ENCODE assay signal across 2 cellular contexts in the genomic region with DNA sequence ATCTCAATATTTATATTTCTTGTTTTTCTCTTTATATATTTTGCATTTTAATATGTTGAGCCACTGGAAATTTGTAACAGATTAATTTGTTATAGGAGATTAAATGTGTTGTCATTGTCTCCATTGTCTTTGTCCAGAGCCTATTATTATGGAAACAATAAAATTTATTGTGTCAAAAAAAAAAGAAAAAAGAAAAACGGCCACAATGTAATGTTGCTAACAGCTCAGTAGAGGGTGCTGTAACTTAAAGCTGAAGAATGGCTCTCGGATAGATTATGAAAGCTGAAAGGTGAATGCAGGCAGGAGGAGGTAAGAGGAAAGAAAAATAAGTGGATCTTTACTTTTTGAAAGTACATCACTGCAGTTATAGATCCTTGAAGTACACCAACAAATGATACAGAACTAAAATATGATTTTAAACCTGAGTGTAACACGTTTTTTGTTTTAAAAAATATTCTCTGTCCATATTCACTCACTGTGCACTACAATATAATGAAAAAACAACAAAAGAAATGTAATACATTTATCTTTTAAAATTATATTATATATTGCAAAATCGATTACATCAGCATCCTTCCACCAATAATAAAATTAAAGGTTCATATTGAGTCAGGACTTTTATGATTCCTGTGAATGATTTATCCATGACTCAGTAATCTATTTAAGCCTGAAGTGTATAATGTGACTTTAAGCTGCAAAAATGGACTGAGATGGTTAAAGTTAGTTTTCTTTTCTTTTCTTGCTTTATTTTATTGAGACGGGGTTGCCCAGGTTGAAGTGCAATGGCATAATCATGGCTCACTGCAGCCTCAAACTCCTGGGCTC.
TF ChIP-seq lines count a peak whose summit lies in the region.
"Not testable (repeated sequence)": the region's sequence is repeated elsewhere in the genome, so short reads cannot be mapped to it uniquely, and the experiment has no call there.

No MANE protein-coding gene starts in this region.

TF ChIP-seq in IMR-90, 13 proteins besides CTCF, POLR2A, EP300 and RAD21:
- TF ChIP-seq SMC3 (IDR thresholded peaks at IDR 0.05; ENCODE audit: low read depth, low read length) = 0 out of 2 replicates have a peak, but pooled peaks have one; percentile 15

TF ChIP-seq in HepG2, 621 proteins besides CTCF, POLR2A, EP300 and RAD21:
- peak; percentile 59 for TF ChIP-seq STAG1 (CRISPR knock-in tag; IDR thresholded peaks at IDR 0.05)
- TF ChIP-seq, protein P1, sequence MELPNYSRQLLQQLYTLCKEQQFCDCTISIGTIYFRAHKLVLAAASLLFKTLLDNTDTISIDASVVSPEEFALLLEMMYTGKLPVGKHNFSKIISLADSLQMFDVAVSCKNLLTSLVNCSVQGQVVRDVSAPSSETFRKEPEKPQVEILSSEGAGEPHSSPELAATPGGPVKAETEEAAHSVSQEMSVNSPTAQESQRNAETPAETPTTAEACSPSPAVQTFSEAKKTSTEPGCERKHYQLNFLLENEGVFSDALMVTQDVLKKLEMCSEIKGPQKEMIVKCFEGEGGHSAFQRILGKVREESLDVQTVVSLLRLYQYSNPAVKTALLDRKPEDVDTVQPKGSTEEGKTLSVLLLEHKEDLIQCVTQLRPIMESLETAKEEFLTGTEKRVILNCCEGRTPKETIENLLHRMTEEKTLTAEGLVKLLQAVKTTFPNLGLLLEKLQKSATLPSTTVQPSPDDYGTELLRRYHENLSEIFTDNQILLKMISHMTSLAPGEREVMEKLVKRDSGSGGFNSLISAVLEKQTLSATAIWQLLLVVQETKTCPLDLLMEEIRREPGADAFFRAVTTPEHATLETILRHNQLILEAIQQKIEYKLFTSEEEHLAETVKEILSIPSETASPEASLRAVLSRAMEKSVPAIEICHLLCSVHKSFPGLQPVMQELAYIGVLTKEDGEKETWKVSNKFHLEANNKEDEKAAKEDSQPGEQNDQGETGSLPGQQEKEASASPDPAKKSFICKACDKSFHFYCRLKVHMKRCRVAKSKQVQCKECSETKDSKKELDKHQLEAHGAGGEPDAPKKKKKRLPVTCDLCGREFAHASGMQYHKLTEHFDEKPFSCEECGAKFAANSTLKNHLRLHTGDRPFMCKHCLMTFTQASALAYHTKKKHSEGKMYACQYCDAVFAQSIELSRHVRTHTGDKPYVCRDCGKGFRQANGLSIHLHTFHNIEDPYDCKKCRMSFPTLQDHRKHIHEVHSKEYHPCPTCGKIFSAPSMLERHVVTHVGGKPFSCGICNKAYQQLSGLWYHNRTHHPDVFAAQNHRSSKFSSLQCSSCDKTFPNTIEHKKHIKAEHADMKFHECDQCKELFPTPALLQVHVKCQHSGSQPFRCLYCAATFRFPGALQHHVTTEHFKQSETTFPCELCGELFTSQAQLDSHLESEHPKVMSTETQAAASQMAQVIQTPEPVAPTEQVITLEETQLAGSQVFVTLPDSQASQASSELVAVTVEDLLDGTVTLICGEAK (IDR thresholded peaks at IDR 0.05) = peak; percentile 50
- TF ChIP-seq, protein P1 (CRISPR knock-in tag; IDR thresholded peaks at IDR 0.05) = not testable (repeated sequence)
